In the genomic region with DNA sequence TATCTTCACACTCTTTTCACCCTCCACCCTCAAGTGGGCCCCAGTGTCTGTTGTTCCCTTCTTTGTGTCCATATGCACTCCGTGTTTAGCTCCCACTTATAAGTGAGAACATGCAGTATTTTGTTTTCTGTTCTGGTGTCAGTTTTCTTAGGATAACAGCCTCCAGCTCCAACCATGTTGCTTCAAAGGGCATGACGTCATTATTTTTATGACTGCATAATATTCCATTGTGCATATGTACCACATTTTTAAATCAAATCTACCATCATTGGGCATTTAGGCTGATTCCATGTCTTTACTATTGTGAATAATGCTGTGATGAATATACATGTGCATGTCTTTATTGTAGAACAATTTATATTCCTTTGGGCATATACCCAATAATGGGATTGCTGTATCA, we compare ENCODE assay signal across 3 cellular contexts.
TF ChIP-seq lines count a peak whose summit lies in the region.

No MANE protein-coding gene starts in this region.

TF ChIP-seq in HepG2, 621 proteins besides CTCF, POLR2A, EP300 and RAD21 (continued from another document):
- no peak for TF ChIP-seq REXO4 (CRISPR knock-in tag; IDR thresholded peaks at IDR 0.05; ENCODE audit: borderline replicate concordance)
- no peak for TF ChIP-seq ZBTB37 (CRISPR knock-in tag; IDR thresholded peaks at IDR 0.05)
- TF ChIP-seq ZNF275 (CRISPR knock-in tag; IDR thresholded peaks at IDR 0.05; ENCODE audit: borderline replicate concordance) = no peak
- peak; percentile 38 for TF ChIP-seq ATF7 (IDR thresholded peaks at IDR 0.05)
- TF ChIP-seq ATF7 (CRISPR knock-in tag; IDR thresholded peaks at IDR 0.05) = no peak
- TF ChIP-seq FOXP1 (IDR thresholded peaks at IDR 0.05) = no peak
- TF ChIP-seq FOXP1 (CRISPR knock-in tag; IDR thresholded peaks at IDR 0.05) = no peak
- no peak for TF ChIP-seq ZNF546 (CRISPR knock-in tag; conservative IDR thresholded peaks at IDR 0.05)
- no peak for TF ChIP-seq DR1 (CRISPR knock-in tag; IDR thresholded peaks at IDR 0.05)

TF ChIP-seq in HEK293, 187 proteins besides CTCF, POLR2A, EP300 and RAD21:
- TF ChIP-seq ATF2 (tag by site-specific recombination; IDR thresholded peaks at IDR 0.05; ENCODE audit: low read depth) (0 out of 2 replicates have a peak, but pooled peaks have one; percentile 15), ZNF2 (tag by site-specific recombination; IDR thresholded peaks at IDR 0.05) (no peak)

TF ChIP-seq in K562, 482 proteins besides CTCF, POLR2A, EP300 and RAD21 (continued from another document):
- TF ChIP-seq THAP7 (CRISPR knock-in tag; IDR thresholded peaks at IDR 0.05) (no peak), ATF1 (CRISPR knock-in tag; IDR thresholded peaks at IDR 0.05) (no peak), ATF1 (tag; IDR thresholded peaks at IDR 0.05) (peak; percentile 55; the same call in 1 of the 2 replicates), ATF3 (IDR thresholded peaks at IDR 0.05) (peak; percentile 74), ATF3 (CRISPR knock-in tag; conservative IDR thresholded peaks at IDR 0.05) (no peak), ATF7 (IDR thresholded peaks at IDR 0.05) (peak; percentile 69; the same call in 1 of the 2 replicates), NFXL1 (CRISPR knock-in tag; IDR thresholded peaks at IDR 0.05) (no peak), JUND (IDR thresholded peaks at IDR 0.05; ENCODE audit: borderline replicate concordance, low read depth, low read length) (0 out of 2 replicates have a peak, but pooled peaks have one; percentile 6), JUND (tag; IDR thresholded peaks at IDR 0.05; ENCODE audit: borderline replicate concordance, low read depth, low read length) (peak; percentile 60; the same call in 1 of the 3 replicates), HNRNPH1 (optimal IDR thresholded peaks at IDR 0.05; ENCODE audit: low read depth, low read length) (no peak)
